ENCODE assay signal across 2 cellular contexts in genomic region chr5:138095100-138095907, GRCh38.
TF ChIP-seq lines count a peak whose summit lies in the region.

No MANE protein-coding gene starts in this region.

TF ChIP-seq in HEK293, 187 proteins besides CTCF, POLR2A, EP300 and RAD21:
- TF ChIP-seq PRDM1 (tag by site-specific recombination; IDR thresholded peaks at IDR 0.05) = 0 out of 2 replicates have a peak, but pooled peaks have one; percentile 28
- no peak for TF ChIP-seq ZNF544 (tag by site-specific recombination; IDR thresholded peaks at IDR 0.05)

TF ChIP-seq in HepG2, 621 proteins besides CTCF, POLR2A, EP300 and RAD21 (continues in another document):
- TF ChIP-seq MXI1 (IDR thresholded peaks at IDR 0.05; ENCODE audit: borderline replicate concordance, low read depth, low read length) = no peak
- no peak for TF ChIP-seq SOX6 (IDR thresholded peaks at IDR 0.05)
- TF ChIP-seq SOX6 (CRISPR knock-in tag; IDR thresholded peaks at IDR 0.05) = peak; percentile 86
- TF ChIP-seq SMAD3 (CRISPR knock-in tag; IDR thresholded peaks at IDR 0.05) = no peak
- no peak for TF ChIP-seq FOXP1 (IDR thresholded peaks at IDR 0.05)
- peak; percentile 51; the same call in 1 of the 2 replicates for TF ChIP-seq FOXP1 (CRISPR knock-in tag; IDR thresholded peaks at IDR 0.05)
- TF ChIP-seq KIAA2018 (CRISPR knock-in tag; IDR thresholded peaks at IDR 0.05; ENCODE audit: borderline replicate concordance) = no peak
- TF ChIP-seq ZNF609 (CRISPR knock-in tag; IDR thresholded peaks at IDR 0.05; ENCODE audit: borderline replicate concordance) = peak; percentile 82
- no peak for TF ChIP-seq MTERF4 (CRISPR knock-in tag; IDR thresholded peaks at IDR 0.05)
- peak; percentile 69 for TF ChIP-seq GATA4 (IDR thresholded peaks at IDR 0.05; ENCODE audit: borderline replicate concordance, low read depth)
- peak; percentile 41; the same call in 1 of the 2 replicates for TF ChIP-seq ZNF747 (CRISPR knock-in tag; IDR thresholded peaks at IDR 0.05; ENCODE audit: borderline replicate concordance)
- TF ChIP-seq SOX5 (CRISPR knock-in tag; IDR thresholded peaks at IDR 0.05; ENCODE audit: borderline replicate concordance) = peak; percentile 68; the same call in 1 of the 2 replicates
- TF ChIP-seq, protein P1, sequence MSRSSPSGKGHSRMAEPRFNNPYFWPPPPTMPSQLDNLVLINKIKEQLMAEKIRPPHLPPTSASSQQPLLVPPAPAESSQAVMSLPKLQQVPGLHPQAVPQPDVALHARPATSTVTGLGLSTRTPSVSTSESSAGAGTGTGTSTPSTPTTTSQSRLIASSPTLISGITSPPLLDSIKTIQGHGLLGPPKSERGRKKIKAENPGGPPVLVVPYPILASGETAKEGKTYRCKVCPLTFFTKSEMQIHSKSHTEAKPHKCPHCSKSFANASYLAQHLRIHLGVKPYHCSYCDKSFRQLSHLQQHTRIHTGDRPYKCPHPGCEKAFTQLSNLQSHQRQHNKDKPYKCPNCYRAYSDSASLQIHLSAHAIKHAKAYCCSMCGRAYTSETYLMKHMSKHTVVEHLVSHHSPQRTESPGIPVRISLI (CRISPR knock-in tag; IDR thresholded peaks at IDR 0.05; ENCODE audit: borderline replicate concordance) = peak; percentile 19; the same call in 1 of the 2 replicates
- peak; percentile 51 to 65; a peak in 3 of 4 replicates for TF ChIP-seq NR2F1 (CRISPR knock-in tag; IDR thresholded peaks at IDR 0.05)
- no peak for TF ChIP-seq ZNF430 (CRISPR knock-in tag; IDR thresholded peaks at IDR 0.05)
- 0 out of 2 replicates have a peak, but pooled peaks have one; percentile 34 for TF ChIP-seq RARA (CRISPR knock-in tag; IDR thresholded peaks at IDR 0.05)
- peak; percentile 56; the same call in 1 of the 2 replicates for TF ChIP-seq MED1 (CRISPR knock-in tag; IDR thresholded peaks at IDR 0.05)
- TF ChIP-seq, protein P2, sequence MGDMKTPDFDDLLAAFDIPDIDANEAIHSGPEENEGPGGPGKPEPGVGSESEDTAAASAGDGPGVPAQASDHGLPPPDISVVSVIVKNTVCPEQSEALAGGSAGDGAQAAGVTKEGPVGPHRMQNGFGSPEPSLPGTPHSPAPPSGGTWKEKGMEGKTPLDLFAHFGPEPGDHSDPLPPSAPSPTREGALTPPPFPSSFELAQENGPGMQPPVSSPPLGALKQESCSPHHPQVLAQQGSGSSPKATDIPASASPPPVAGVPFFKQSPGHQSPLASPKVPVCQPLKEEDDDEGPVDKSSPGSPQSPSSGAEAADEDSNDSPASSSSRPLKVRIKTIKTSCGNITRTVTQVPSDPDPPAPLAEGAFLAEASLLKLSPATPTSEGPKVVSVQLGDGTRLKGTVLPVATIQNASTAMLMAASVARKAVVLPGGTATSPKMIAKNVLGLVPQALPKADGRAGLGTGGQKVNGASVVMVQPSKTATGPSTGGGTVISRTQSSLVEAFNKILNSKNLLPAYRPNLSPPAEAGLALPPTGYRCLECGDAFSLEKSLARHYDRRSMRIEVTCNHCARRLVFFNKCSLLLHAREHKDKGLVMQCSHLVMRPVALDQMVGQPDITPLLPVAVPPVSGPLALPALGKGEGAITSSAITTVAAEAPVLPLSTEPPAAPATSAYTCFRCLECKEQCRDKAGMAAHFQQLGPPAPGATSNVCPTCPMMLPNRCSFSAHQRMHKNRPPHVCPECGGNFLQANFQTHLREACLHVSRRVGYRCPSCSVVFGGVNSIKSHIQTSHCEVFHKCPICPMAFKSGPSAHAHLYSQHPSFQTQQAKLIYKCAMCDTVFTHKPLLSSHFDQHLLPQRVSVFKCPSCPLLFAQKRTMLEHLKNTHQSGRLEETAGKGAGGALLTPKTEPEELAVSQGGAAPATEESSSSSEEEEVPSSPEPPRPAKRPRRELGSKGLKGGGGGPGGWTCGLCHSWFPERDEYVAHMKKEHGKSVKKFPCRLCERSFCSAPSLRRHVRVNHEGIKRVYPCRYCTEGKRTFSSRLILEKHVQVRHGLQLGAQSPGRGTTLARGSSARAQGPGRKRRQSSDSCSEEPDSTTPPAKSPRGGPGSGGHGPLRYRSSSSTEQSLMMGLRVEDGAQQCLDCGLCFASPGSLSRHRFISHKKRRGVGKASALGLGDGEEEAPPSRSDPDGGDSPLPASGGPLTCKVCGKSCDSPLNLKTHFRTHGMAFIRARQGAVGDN (CRISPR knock-in tag; IDR thresholded peaks at IDR 0.05) = peak; percentile 40; the same call in 1 of the 2 replicates
- TF ChIP-seq, protein P3, sequence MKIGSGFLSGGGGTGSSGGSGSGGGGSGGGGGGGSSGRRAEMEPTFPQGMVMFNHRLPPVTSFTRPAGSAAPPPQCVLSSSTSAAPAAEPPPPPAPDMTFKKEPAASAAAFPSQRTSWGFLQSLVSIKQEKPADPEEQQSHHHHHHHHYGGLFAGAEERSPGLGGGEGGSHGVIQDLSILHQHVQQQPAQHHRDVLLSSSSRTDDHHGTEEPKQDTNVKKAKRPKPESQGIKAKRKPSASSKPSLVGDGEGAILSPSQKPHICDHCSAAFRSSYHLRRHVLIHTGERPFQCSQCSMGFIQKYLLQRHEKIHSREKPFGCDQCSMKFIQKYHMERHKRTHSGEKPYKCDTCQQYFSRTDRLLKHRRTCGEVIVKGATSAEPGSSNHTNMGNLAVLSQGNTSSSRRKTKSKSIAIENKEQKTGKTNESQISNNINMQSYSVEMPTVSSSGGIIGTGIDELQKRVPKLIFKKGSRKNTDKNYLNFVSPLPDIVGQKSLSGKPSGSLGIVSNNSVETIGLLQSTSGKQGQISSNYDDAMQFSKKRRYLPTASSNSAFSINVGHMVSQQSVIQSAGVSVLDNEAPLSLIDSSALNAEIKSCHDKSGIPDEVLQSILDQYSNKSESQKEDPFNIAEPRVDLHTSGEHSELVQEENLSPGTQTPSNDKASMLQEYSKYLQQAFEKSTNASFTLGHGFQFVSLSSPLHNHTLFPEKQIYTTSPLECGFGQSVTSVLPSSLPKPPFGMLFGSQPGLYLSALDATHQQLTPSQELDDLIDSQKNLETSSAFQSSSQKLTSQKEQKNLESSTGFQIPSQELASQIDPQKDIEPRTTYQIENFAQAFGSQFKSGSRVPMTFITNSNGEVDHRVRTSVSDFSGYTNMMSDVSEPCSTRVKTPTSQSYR (CRISPR knock-in tag; IDR thresholded peaks at IDR 0.05; ENCODE audit: borderline replicate concordance) = peak; percentile 16; the same call in 1 of the 2 replicates
- TF ChIP-seq RFXAP (CRISPR knock-in tag; IDR thresholded peaks at IDR 0.05; ENCODE audit: borderline replicate concordance) = peak; percentile 66; the same call in 1 of the 2 replicates
- TF ChIP-seq ZNF12 (CRISPR knock-in tag; IDR thresholded peaks at IDR 0.05) = no peak
- peak; percentile 67; the same call in 1 of the 2 replicates for TF ChIP-seq TBX2 (CRISPR knock-in tag; IDR thresholded peaks at IDR 0.05; ENCODE audit: borderline replicate concordance)
